In genomic region chr7:24665564-24666294, GRCh38 we compare ENCODE assay signal across 8 cellular contexts.
A peak's percentile ranks its signal among the peaks of the same experiment; 100 is the strongest.
DNase-seq lines count a peak whose midpoint lies in the region; ATAC-seq and TF ChIP-seq lines count a peak whose summit lies in the region.

No MANE protein-coding gene starts in this region.

- CTCF ChIA-PET in A673 (lab: Charles Lee): interaction anchor here (0.6 kb wide), 1 partner anchor 46 kb away, joined by 3 read pairs; no protein-coding TSS in a partner anchor

- intact Hi-C loops in A673 (cut with micrococcal nuclease; ENCODE audit: unreplicated experiment): loop anchor here (2.0 to 5.0 kb wide), 3 partner anchors 91 to 373 kb away; no protein-coding TSS in a partner anchor

- ATAC-seq in GM18907 (IDR thresholded peaks at IDR 0.05; ENCODE audit: unreplicated experiment): no peak

- POLR2A ChIA-PET in A673 (lab: Charles Lee; ENCODE audit: low non-redundant PET): no interaction called here

- H3K36me3 ChIP-seq in A673 (ENCODE audit: insufficient read depth, low read length, poor library complexity, severe bottlenecking) (no peaks in the 10 kb centered on the region), adipocyte (ENCODE audit: control insufficient read depth, insufficient read depth, low read length, severe bottlenecking) (no peaks in the 10 kb centered on the region)

- H3K9me3 ChIP-seq in A673 (ENCODE audit: low read depth, low read length, poor library complexity, severe bottlenecking) (no peaks in the 10 kb centered on the region), adipocyte (ENCODE audit: control insufficient read depth, low read length) (no peaks in the 10 kb centered on the region)

- peak; percentile 74 for TF ChIP-seq CTCF in A673 (conservative IDR thresholded peaks at IDR 0.05; ENCODE audit: low read depth, low read length)
- peak; percentile 63 for TF ChIP-seq CTCF in GM12865 (IDR thresholded peaks at IDR 0.05; ENCODE audit: insufficient read depth, low read depth, low read length, missing control alignments)
- peak; percentile 74 for TF ChIP-seq CTCF in LNCaP clone FGC (IDR thresholded peaks at IDR 0.05; ENCODE audit: control insufficient read depth, extremely low read depth, insufficient read depth)

- DNase-seq in A673 (ENCODE audit: low spot score) (peak; percentile 73), GM12865 (ENCODE audit: low read depth) (peak; percentile 69), LNCaP clone FGC (ENCODE audit: low read depth) (peak; percentile 17), RKO (ENCODE audit: low spot score) (peak; percentile 66), adipocyte (ENCODE audit: low read depth) (peak; percentile 82), iPS DF 4.7 (ENCODE audit: extremely low read depth, low spot score) (peak; percentile 30)
- DNase-seq in stimulated activated CD4-positive, alpha-beta T cell treated with anti-CD3 and anti-CD28 coated beads, Interleukin-15, amount 100 ng/mL, for 24 hours: peak; percentile 48

- H3K4me3 ChIP-seq in A673 (ENCODE audit: low read depth, low read length, poor library complexity, severe bottlenecking) (no peak overlapping the region), GM12865 (ENCODE audit: low read depth, low read length) (no peak overlapping the region), LNCaP clone FGC (ENCODE audit: low read depth, low read length) (no peak overlapping the region), adipocyte (ENCODE audit: low read length) (no peak overlapping the region)

- peak overlapping the region; percentile 41 for H3K9ac ChIP-seq in adipocyte (ENCODE audit: low read length)

- no peak overlapping the region for H3K27ac ChIP-seq in A673 (ENCODE audit: low read depth, low read length, poor library complexity, severe bottlenecking)

- BruUV-seq in A673 (replicated peaks; lab: Mats Ljungman, UMichigan): no TSS peak

- H3K4me1 ChIP-seq in A673 (ENCODE audit: insufficient read depth, low read length, poor library complexity, severe bottlenecking) (peaks cover 30% of the 10 kb centered on the region), adipocyte (ENCODE audit: control insufficient read depth, insufficient read depth, low read length) (peaks cover 40% of the 10 kb centered on the region)

- no peaks in the 10 kb centered on the region for H3K27me3 ChIP-seq in A673 (replicated peaks; ENCODE audit: insufficient read depth, low read depth, low read length, poor library complexity)
- no peaks in the 10 kb centered on the region for H3K27me3 ChIP-seq in adipocyte (replicated peaks; ENCODE audit: control insufficient read depth, insufficient read depth, low read length)

Comparison
In these comparisons a context has a peak if more than half of its experiments do, and no peak if none do; other contexts are left out.
1. DNase-seq: peak in every context shown above with its lines; median percentile 82 in adipocyte; 73 in A673; 69 in GM12865; 66 in RKO; 48 in stimulated activated CD4-positive, alpha-beta T cell treated with anti-CD3 and anti-CD28 coated beads, Interleukin-15, amount 100 ng/mL, for 24 hours; 30 in iPS DF 4.7; 17 in LNCaP clone FGC.